8 cellular contexts compared by ENCODE assay signal in genomic region chr15:77066961-77067690, GRCh38.
A peak's percentile ranks its signal among the peaks of the same experiment; 100 is the strongest.
DNase-seq lines count a peak whose midpoint lies in the region; ATAC-seq and TF ChIP-seq lines count a peak whose summit lies in the region.
"Had no signal": no experiment of that assay in that cellular context is flagged by ENCODE, and none has a peak within 500 bp of the region (broad histone marks: within the 10 kb centered on the region; RNA-seq: fewer than 3 reads in every experiment).

No MANE protein-coding gene starts in this region.

- H3K9ac ChIP-seq in rectal smooth muscle tissue (ENCODE audit: low read length), result no peak overlapping the region

- ATAC-seq in HG02610 (IDR thresholded peaks at IDR 0.05; ENCODE audit: unreplicated experiment), result no peak
- ATAC-seq in GM21526 (IDR thresholded peaks at IDR 0.05; ENCODE audit: low FRiP score, unreplicated experiment), result no peak

- H3K27ac ChIP-seq in rectal smooth muscle tissue (ENCODE audit: low read depth, low read length), result no peak overlapping the region

- peaks cover 11% of the 10 kb centered on the region for H3K4me1 ChIP-seq in rectal smooth muscle tissue (ENCODE audit: control insufficient read depth, insufficient read depth, low read length)

- TF ChIP-seq CTCF in epithelial cell of esophagus (IDR thresholded peaks at IDR 0.05; ENCODE audit: insufficient read depth, low read depth, low read length, missing control alignments), result no peak

- H3K36me3 ChIP-seq in rectal smooth muscle tissue (ENCODE audit: control insufficient read depth, insufficient read depth, low read length), result no peaks in the 10 kb centered on the region

- H3K4me3 ChIP-seq in epithelial cell of esophagus (ENCODE audit: low read length) (no peak overlapping the region), rectal smooth muscle tissue (ENCODE audit: low read length) (peak overlapping the region; percentile 10)

- H3K27me3 ChIP-seq in rectal smooth muscle tissue (ENCODE audit: control insufficient read depth, insufficient read depth, low read length), result no peaks in the 10 kb centered on the region

- DNase-seq in HCEC 1CT (peak; percentile 42), NCI-H526 treated with DMSO at 0.1 percent for 48 hours (lab: John Stamatoyannopoulos, UW) (peak; percentile 45), epithelial cell of esophagus (ENCODE audit: low read depth) (peak; percentile 68), activated gamma-delta T cell (lab: John Stamatoyannopoulos, UW) (no peak)
- DNase-seq: stimulated activated CD4-positive, alpha-beta T cell treated with anti-CD3 and anti-CD28 coated beads, Interleukin-2, amount 100 ng/mL, for 24 hours had no signal
